ENCODE assay signal across 1 cellular context in genomic region chr9:72442212-72442607, GRCh38.
TF ChIP-seq lines count a peak whose summit lies in the region.

No MANE protein-coding gene starts in this region.

TF ChIP-seq in IMR-90, 13 proteins besides CTCF, POLR2A, EP300 and RAD21 (continued from another document):
- no peak for TF ChIP-seq BHLHE40 (IDR thresholded peaks at IDR 0.05; ENCODE audit: low read depth, low read length)
